ENCODE assay signal across 8 cellular contexts in genomic region chr9:35110327-35110758, GRCh38. TPM values are rescaled to one million over a fixed set of nuclear protein-coding genes. Genes with fewer than 3 reads are reported as not detected.
DNase-seq lines count a peak whose midpoint lies in the region; ATAC-seq and TF ChIP-seq lines count a peak whose summit lies in the region.

No MANE protein-coding gene starts in this region.

- H3K9ac ChIP-seq in DND-41 (ENCODE audit: low read depth, low read length) (peak overlapping the region; percentile 55; the same call in 1 of the 2 replicates), neural progenitor cell (no peak overlapping the region)

- H4K20me1 ChIP-seq in DND-41 (ENCODE audit: insufficient read depth, low read length) (no peaks in the 10 kb centered on the region), neural progenitor cell (ENCODE audit: low read depth) (peaks cover 23% of the 10 kb centered on the region)

- H3K4me1 ChIP-seq in DND-41 (ENCODE audit: insufficient read depth, low read length) (peaks cover 38% of the 10 kb centered on the region), Panc1 (ENCODE audit: control insufficient read depth, insufficient read depth, low read length) (peaks cover 39% of the 10 kb centered on the region), neural progenitor cell (peaks cover 23% of the 10 kb centered on the region)

- H3K27ac Mint-ChIP-seq in neural progenitor cell: no peak overlapping the region

- POLR2A ChIA-PET in Panc1 (lab: Charles Lee): no interaction called here

- peaks cover 58% of the 10 kb centered on the region for H3K4me1 Mint-ChIP-seq in neural progenitor cell

- peaks cover 19% of the 10 kb centered on the region for H3K36me3 Mint-ChIP-seq in neural progenitor cell

- H3K36me3 ChIP-seq in DND-41 (ENCODE audit: insufficient read depth, low read length) (no peaks in the 10 kb centered on the region; the same call in 1 of the 2 replicates), Panc1 (ENCODE audit: control insufficient read depth, insufficient read depth, low read length) (no peaks in the 10 kb centered on the region), neural progenitor cell (no peaks in the 10 kb centered on the region)

- H3K9me3 Mint-ChIP-seq in neural progenitor cell: no peaks in the 10 kb centered on the region

- H2AFZ ChIP-seq in DND-41 (ENCODE audit: low read depth, low read length) (no peak overlapping the region), neural progenitor cell (replicated peaks) (no peak overlapping the region)

- H3K79me2 ChIP-seq in DND-41 (ENCODE audit: insufficient read depth, low read length) (no peaks in the 10 kb centered on the region), neural progenitor cell (ENCODE audit: low read depth) (peaks cover 29% of the 10 kb centered on the region)

- H3K4me3 ChIP-seq in DND-41 (ENCODE audit: low read depth in 1 of 2, low read length in 2 of 2) (peak overlapping the region in 1 of 2 experiments; percentile 57; a peak in 2 of 4 replicates), Panc1 (ENCODE audit: low read depth in 2 of 2, low read length in 2 of 2) (peak overlapping the region; percentile 82 to 95), neural progenitor cell (no peak overlapping the region)

- H3K27me3 ChIP-seq in DND-41 (ENCODE audit: insufficient read depth, low read length, poor library complexity) (no peaks in the 10 kb centered on the region), Panc1 (ENCODE audit: control insufficient read depth, insufficient read depth, low read length) (no peaks in the 10 kb centered on the region), neural progenitor cell (no peaks in the 10 kb centered on the region)

- ATAC-seq in DND-41 (ENCODE audit: insufficient read depth, low read depth): no peak
- ATAC-seq in Panc1: no peak
- ATAC-seq in GM21526 (IDR thresholded peaks at IDR 0.05; ENCODE audit: low FRiP score, unreplicated experiment): no peak
- ATAC-seq in GM21360 (IDR thresholded peaks at IDR 0.05; ENCODE audit: unreplicated experiment): no peak
- no peak for ATAC-seq in HG03045 (IDR thresholded peaks at IDR 0.05; ENCODE audit: unreplicated experiment)

- peaks cover 6% of the 10 kb centered on the region for H3K27me3 Mint-ChIP-seq in neural progenitor cell (ENCODE audit: insufficient read depth, low read depth)

- CTCF ChIA-PET in Panc1 (lab: Charles Lee): no interaction called here

- peak overlapping the region; percentile 79 for H3K4me2 ChIP-seq in DND-41 (ENCODE audit: insufficient read depth, low read length)
- H3K4me2 ChIP-seq in neural progenitor cell: peak overlapping the region; percentile 82

- H3K4me3 Mint-ChIP-seq in neural progenitor cell: peak overlapping the region; percentile 88

- no TSS peak for BruUV-seq in Panc1 (replicated peaks; lab: Mats Ljungman, UMichigan)

- H3K27ac ChIP-seq in DND-41 (ENCODE audit: low read length) (no peak overlapping the region), Panc1 (ENCODE audit: low read length) (peak overlapping the region; percentile 89), neural progenitor cell (no peak overlapping the region)

- peaks cover 22% of the 10 kb centered on the region for H3F3A ChIP-seq in neural progenitor cell (ENCODE audit: low read depth)

- H3K9me3 ChIP-seq in DND-41 (ENCODE audit: insufficient read depth, low read length, severe bottlenecking) (no peaks in the 10 kb centered on the region), Panc1 (ENCODE audit: control insufficient read depth, insufficient read depth, low read depth, low read length) (no peaks in the 10 kb centered on the region), neural progenitor cell (ENCODE audit: low read depth) (no peaks in the 10 kb centered on the region)

- intact Hi-C loops in Panc1 (cut with micrococcal nuclease; ENCODE audit: unreplicated experiment): no loop called here

- peak; percentile 66 for TF ChIP-seq POLR2A in erythroblast (IDR thresholded peaks at IDR 0.05; ENCODE audit: low read length)

- in situ Hi-C loops in Panc1 (cut with HindIII; ENCODE audit: low pct_unique_long_range_greater_than_20kb, low sequenced_read_pairs): no loop called here

- no peak for DNase-seq in DND-41
- DNase-seq in Panc1 (ENCODE audit: low read depth, low spot score): no peak
- peak; percentile 86 to 89 for DNase-seq in erythroblast (lab: John Stamatoyannopoulos, UW)
- DNase-seq in neural progenitor cell (ENCODE audit: low spot score): no peak
- no peak for DNase-seq in stimulated activated naive CD4-positive, alpha-beta T cell (lab: John Stamatoyannopoulos, UW)

- TF ChIP-seq CTCF in DND-41 (IDR thresholded peaks at IDR 0.05; ENCODE audit: borderline replicate concordance, extremely low read depth, low read length, poor library complexity, severe bottlenecking) (no peak), Panc1 (IDR thresholded peaks at IDR 0.05) (no peak), neural progenitor cell (IDR thresholded peaks at IDR 0.05) (no peak)

RNA-seq across cellular contexts. Expression of gene ATOSB, which starts 5.3 kb away (rescaled TPM):
- total RNA-seq in Panc1 (2021; ENCODE audit: unreplicated experiment) (23.6 TPM), neural progenitor cell (ENCODE audit: low replicate concordance) (8.5 and 19.8 TPM in 2 replicates)
- 27.3 TPM for polyA plus RNA-seq in Panc1 (2012; ENCODE audit: insufficient read length)

RNA-seq across cellular contexts. Expression of gene STOML2, which starts 7.4 kb away (rescaled TPM):
- total RNA-seq in Panc1 (2021; ENCODE audit: unreplicated experiment): 264 TPM
- polyA plus RNA-seq in Panc1 (2012; ENCODE audit: insufficient read length): 233 TPM
- 114 and 130 TPM in 2 replicates for total RNA-seq in neural progenitor cell (ENCODE audit: low replicate concordance)

RNA-seq across cellular contexts. Expression of gene PIGO, which starts 14.0 kb away (rescaled TPM):
- total RNA-seq in Panc1 (2021; ENCODE audit: unreplicated experiment) (58.7 TPM), neural progenitor cell (ENCODE audit: low replicate concordance) (12.3 and 21.6 TPM in 2 replicates)
- 53.6 TPM for polyA plus RNA-seq in Panc1 (2012; ENCODE audit: insufficient read length)

RNA-seq across cellular contexts. Expression of gene FANCG, which starts 30.6 kb away (rescaled TPM):
- total RNA-seq in Panc1 (2021; ENCODE audit: unreplicated experiment): 73.8 TPM
- 36.9 TPM for polyA plus RNA-seq in Panc1 (2012; ENCODE audit: insufficient read length)
- 89.4 and 97.1 TPM in 2 replicates for total RNA-seq in neural progenitor cell (ENCODE audit: low replicate concordance)

RNA-seq across cellular contexts. Expression of gene VCP, which starts 37.9 kb away (rescaled TPM):
- total RNA-seq in Panc1 (2021; ENCODE audit: unreplicated experiment) (472 TPM), neural progenitor cell (ENCODE audit: low replicate concordance) (238 and 309 TPM in 2 replicates)
- 419 TPM for polyA plus RNA-seq in Panc1 (2012; ENCODE audit: insufficient read length)

Comparison
In these comparisons a context has a peak if more than half of its experiments do, and no peak if none do; other contexts are left out.
1. DNase-seq: peak in erythroblast (2 of 2); none in DND-41 (single experiment), Panc1 (single experiment), neural progenitor cell (single experiment) and stimulated activated naive CD4-positive, alpha-beta T cell (0 of 6).